Comparison of ENCODE assay signal across 10 cellular contexts in genomic region chr3:127458698-127459097, GRCh38.
DNase-seq lines count a peak whose midpoint lies in the region; ATAC-seq and TF ChIP-seq lines count a peak whose summit lies in the region.
"Had no signal": no experiment of that assay in that cellular context is flagged by ENCODE, and none has a peak within 500 bp of the region (broad histone marks: within the 10 kb centered on the region; RNA-seq: fewer than 3 reads in every experiment).

No MANE protein-coding gene starts in this region.

- H2AFZ ChIP-seq in GM23338: no peak overlapping the region

- H3K36me3 Mint-ChIP-seq in GM23338 (ENCODE audit: low read depth) (no peaks in the 10 kb centered on the region; the same call in 2 of the 3 replicates), WTC11 (no peaks in the 10 kb centered on the region)

- in situ Hi-C loops in Caki2 (cut with HindIII; ENCODE audit: low pct_unique_long_range_greater_than_20kb, low sequenced_read_pairs): no loop called here

- no peaks in the 10 kb centered on the region for H3K9me3 Mint-ChIP-seq in GM23338
- H3K9me3 Mint-ChIP-seq in WTC11: no peaks in the 10 kb centered on the region

- H3K27ac Mint-ChIP-seq in GM23338: no peak overlapping the region
- H3K27ac Mint-ChIP-seq in WTC11: no peak overlapping the region

- peaks cover 43% of the 10 kb centered on the region for H3K27me3 ChIP-seq in GM23338 (ENCODE audit: insufficient read depth)

- TF ChIP-seq CTCF in GM23338 (conservative IDR thresholded peaks at IDR 0.05; ENCODE audit: low read depth in 2 of 2): no peak
- no peak for TF ChIP-seq CTCF in WTC11 (IDR thresholded peaks at IDR 0.05)

- H3K4me2 ChIP-seq in GM23338: peak overlapping the region; percentile 21; the same call in 1 of the 2 replicates

- H3F3A ChIP-seq in GM23338 (replicated peaks; ENCODE audit: low read depth): no peaks in the 10 kb centered on the region

- no peak overlapping the region for H3K27ac ChIP-seq in GM23338 (ENCODE audit: low read depth)

- POLR2A ChIA-PET in WTC11 (lab: Charles Lee): interaction anchor here (0.5 kb wide), 1 partner anchor 100 kb away, joined by 3 read pairs; no protein-coding TSS in a partner anchor

- H3K4me1 Mint-ChIP-seq in GM23338 (peaks cover 11% of the 10 kb centered on the region), WTC11 (peaks cover 21% of the 10 kb centered on the region)

- peaks cover 13% of the 10 kb centered on the region for H3K4me1 ChIP-seq in GM23338 (ENCODE audit: insufficient read depth)

- DNase-seq in Caki2 (ENCODE audit: low read depth): peak; percentile 15
- DNase-seq in GM23338 (ENCODE audit: low spot score): peak; percentile 91
- DNase-seq in WTC11 (ENCODE audit: low spot score): peak; percentile 89
- DNase-seq in left kidney (ENCODE audit: low read depth, low spot score): peak; percentile 95
- DNase-seq in SW 1271 (lab: John Stamatoyannopoulos, UW): no peak
- no peak for DNase-seq in Ammon's horn (ENCODE audit: low spot score)
- DNase-seq: NCI-H1930 had no signal

- peaks cover 5% of the 10 kb centered on the region; the same call in 1 of the 2 replicates for H4K20me1 ChIP-seq in GM23338 (replicated peaks; ENCODE audit: insufficient read depth)

- no peaks in the 10 kb centered on the region for H3K36me3 ChIP-seq in GM23338 (ENCODE audit: insufficient read depth)

- peaks cover 46% of the 10 kb centered on the region for H3K27me3 Mint-ChIP-seq in GM23338 (ENCODE audit: insufficient read depth, low read depth, poor library complexity)
- peaks cover 50% of the 10 kb centered on the region for H3K27me3 Mint-ChIP-seq in WTC11 (ENCODE audit: low read depth)

- H3K4me3 Mint-ChIP-seq in GM23338 (no peak overlapping the region), WTC11 (no peak overlapping the region)

- no peaks in the 10 kb centered on the region for H3K9me2 ChIP-seq in GM23338 (ENCODE audit: insufficient read depth)

- ATAC-seq in GM23338 (peak; percentile 32), WTC11 (peak; percentile 31), esophagus mucosa (no peak), HG02642 (IDR thresholded peaks at IDR 0.05; ENCODE audit: poor library complexity, unreplicated experiment) (no peak)
- ATAC-seq: left lobe of liver had no signal

- no peak overlapping the region for H3K4me3 ChIP-seq in GM23338

- no peaks in the 10 kb centered on the region for H3K79me2 ChIP-seq in GM23338 (replicated peaks; ENCODE audit: insufficient read depth)

- CTCF ChIA-PET in WTC11 (lab: Charles Lee): interaction anchor here (0.6 to 5.7 kb wide), 7 partner anchors 14 to 707 kb away, joined by 3 to 106 read pairs (median 5); no protein-coding TSS in a partner anchor

TF ChIP-seq in GM23338, 12 proteins besides CTCF, POLR2A, EP300 and RAD21:
- TF ChIP-seq, protein P1, sequence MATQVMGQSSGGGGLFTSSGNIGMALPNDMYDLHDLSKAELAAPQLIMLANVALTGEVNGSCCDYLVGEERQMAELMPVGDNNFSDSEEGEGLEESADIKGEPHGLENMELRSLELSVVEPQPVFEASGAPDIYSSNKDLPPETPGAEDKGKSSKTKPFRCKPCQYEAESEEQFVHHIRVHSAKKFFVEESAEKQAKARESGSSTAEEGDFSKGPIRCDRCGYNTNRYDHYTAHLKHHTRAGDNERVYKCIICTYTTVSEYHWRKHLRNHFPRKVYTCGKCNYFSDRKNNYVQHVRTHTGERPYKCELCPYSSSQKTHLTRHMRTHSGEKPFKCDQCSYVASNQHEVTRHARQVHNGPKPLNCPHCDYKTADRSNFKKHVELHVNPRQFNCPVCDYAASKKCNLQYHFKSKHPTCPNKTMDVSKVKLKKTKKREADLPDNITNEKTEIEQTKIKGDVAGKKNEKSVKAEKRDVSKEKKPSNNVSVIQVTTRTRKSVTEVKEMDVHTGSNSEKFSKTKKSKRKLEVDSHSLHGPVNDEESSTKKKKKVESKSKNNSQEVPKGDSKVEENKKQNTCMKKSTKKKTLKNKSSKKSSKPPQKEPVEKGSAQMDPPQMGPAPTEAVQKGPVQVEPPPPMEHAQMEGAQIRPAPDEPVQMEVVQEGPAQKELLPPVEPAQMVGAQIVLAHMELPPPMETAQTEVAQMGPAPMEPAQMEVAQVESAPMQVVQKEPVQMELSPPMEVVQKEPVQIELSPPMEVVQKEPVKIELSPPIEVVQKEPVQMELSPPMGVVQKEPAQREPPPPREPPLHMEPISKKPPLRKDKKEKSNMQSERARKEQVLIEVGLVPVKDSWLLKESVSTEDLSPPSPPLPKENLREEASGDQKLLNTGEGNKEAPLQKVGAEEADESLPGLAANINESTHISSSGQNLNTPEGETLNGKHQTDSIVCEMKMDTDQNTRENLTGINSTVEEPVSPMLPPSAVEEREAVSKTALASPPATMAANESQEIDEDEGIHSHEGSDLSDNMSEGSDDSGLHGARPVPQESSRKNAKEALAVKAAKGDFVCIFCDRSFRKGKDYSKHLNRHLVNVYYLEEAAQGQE (IDR thresholded peaks at IDR 0.05; ENCODE audit: unreplicated experiment): peak; percentile 95
- TF ChIP-seq, protein P2, sequence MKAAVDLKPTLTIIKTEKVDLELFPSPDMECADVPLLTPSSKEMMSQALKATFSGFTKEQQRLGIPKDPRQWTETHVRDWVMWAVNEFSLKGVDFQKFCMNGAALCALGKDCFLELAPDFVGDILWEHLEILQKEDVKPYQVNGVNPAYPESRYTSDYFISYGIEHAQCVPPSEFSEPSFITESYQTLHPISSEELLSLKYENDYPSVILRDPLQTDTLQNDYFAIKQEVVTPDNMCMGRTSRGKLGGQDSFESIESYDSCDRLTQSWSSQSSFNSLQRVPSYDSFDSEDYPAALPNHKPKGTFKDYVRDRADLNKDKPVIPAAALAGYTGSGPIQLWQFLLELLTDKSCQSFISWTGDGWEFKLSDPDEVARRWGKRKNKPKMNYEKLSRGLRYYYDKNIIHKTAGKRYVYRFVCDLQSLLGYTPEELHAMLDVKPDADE (IDR thresholded peaks at IDR 0.05): no peak
- TF ChIP-seq NANOG (IDR thresholded peaks at IDR 0.05; ENCODE audit: borderline replicate concordance): no peak

TF ChIP-seq in WTC11, 78 proteins besides CTCF, POLR2A, EP300 and RAD21 (continues in another document):
- TF ChIP-seq IRF2 (CRISPR knock-in tag; IDR thresholded peaks at IDR 0.05; ENCODE audit: borderline replicate concordance, low read depth): no peak
- TF ChIP-seq, protein P3, sequence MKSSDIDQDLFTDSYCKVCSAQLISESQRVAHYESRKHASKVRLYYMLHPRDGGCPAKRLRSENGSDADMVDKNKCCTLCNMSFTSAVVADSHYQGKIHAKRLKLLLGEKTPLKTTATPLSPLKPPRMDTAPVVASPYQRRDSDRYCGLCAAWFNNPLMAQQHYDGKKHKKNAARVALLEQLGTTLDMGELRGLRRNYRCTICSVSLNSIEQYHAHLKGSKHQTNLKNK (CRISPR knock-in tag; IDR thresholded peaks at IDR 0.05): no peak
- TF ChIP-seq FOXP4 (CRISPR knock-in tag; IDR thresholded peaks at IDR 0.05): peak; percentile 80; the same call in 1 of the 2 replicates
- TF ChIP-seq, protein P4, sequence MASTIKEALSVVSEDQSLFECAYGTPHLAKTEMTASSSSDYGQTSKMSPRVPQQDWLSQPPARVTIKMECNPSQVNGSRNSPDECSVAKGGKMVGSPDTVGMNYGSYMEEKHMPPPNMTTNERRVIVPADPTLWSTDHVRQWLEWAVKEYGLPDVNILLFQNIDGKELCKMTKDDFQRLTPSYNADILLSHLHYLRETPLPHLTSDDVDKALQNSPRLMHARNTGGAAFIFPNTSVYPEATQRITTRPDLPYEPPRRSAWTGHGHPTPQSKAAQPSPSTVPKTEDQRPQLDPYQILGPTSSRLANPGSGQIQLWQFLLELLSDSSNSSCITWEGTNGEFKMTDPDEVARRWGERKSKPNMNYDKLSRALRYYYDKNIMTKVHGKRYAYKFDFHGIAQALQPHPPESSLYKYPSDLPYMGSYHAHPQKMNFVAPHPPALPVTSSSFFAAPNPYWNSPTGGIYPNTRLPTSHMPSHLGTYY (CRISPR knock-in tag; IDR thresholded peaks at IDR 0.05): no peak
- peak; percentile 37; the same call in 1 of the 2 replicates for TF ChIP-seq PREB (CRISPR knock-in tag; IDR thresholded peaks at IDR 0.05; ENCODE audit: borderline replicate concordance)

Comparison
In these comparisons a context has a peak if more than half of its experiments do, and no peak if none do; other contexts are left out.
1. DNase-seq: peak in Caki2 (single experiment), GM23338 (single experiment), WTC11 (single experiment) and left kidney (single experiment); none in SW 1271 (0 of 2) and Ammon's horn (single experiment).
2. ATAC-seq: peak in GM23338 (single experiment) and WTC11 (single experiment); none in esophagus mucosa (single experiment) and HG02642 (single experiment).